ENCODE assay signal across 1 cellular context in the genomic region with DNA sequence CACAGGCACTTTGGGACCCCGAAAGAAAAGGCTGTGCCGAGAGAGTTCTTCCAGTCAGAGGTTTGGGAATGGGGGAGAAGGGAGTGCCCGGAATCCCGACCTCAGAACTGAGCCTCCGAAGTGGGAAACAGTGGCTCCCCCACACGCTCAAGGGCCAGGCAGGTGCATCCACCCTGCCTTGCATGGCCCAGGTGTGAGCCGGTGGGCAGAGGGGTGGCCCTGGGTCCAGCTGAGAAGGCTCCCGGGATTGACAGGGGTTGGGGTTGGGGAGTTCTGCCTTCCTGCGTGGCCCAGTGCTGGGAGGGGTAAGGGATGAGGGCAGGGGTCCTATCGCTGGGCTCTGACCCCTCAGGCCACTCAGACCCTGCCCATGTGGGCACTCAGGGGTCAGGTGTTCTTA.
TF ChIP-seq lines count a peak whose summit lies in the region.

No MANE protein-coding gene starts in this region.

TF ChIP-seq in HepG2, 621 proteins besides CTCF, POLR2A, EP300 and RAD21 (continued from another document):
- TF ChIP-seq POGK (CRISPR knock-in tag; conservative IDR thresholded peaks at IDR 0.05) = no peak
- no peak for TF ChIP-seq GATA4 (IDR thresholded peaks at IDR 0.05; ENCODE audit: borderline replicate concordance, low read depth)
- no peak for TF ChIP-seq ZBTB33 (CRISPR knock-in tag; IDR thresholded peaks at IDR 0.05)
- no peak for TF ChIP-seq PRDM15 (CRISPR knock-in tag; IDR thresholded peaks at IDR 0.05)
